Comparison of ENCODE assay signal across 1 cellular context in the genomic region with DNA sequence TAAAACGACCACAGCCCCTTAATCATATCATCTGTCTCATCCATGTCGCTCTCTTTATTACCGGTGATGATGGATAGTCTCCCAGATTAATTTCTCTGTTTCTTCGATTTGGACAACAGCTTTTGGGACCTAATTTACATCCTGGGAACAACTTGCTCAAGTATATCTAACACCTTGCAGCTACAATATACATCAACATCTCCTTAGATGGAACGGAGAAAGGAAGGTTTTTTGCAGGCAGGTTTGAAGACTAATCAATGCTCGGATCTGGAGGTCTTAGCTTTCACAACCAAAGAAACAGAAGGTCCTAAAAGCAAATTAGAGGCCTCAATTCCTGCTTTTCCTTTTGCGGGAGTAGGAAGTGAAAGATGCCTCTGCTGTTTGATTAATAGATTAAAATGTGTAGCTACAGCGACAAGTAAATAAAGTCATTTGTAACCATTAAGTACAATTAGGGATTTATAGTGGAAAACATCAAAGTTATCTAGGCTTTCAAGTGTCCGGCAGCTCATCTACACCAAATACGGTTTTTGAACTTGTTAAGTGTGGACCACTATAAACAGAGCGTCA.
TF ChIP-seq lines count a peak whose summit lies in the region.

No MANE protein-coding gene starts in this region.

TF ChIP-seq in GM23338, 12 proteins besides CTCF, POLR2A, EP300 and RAD21:
- TF ChIP-seq, protein P1, sequence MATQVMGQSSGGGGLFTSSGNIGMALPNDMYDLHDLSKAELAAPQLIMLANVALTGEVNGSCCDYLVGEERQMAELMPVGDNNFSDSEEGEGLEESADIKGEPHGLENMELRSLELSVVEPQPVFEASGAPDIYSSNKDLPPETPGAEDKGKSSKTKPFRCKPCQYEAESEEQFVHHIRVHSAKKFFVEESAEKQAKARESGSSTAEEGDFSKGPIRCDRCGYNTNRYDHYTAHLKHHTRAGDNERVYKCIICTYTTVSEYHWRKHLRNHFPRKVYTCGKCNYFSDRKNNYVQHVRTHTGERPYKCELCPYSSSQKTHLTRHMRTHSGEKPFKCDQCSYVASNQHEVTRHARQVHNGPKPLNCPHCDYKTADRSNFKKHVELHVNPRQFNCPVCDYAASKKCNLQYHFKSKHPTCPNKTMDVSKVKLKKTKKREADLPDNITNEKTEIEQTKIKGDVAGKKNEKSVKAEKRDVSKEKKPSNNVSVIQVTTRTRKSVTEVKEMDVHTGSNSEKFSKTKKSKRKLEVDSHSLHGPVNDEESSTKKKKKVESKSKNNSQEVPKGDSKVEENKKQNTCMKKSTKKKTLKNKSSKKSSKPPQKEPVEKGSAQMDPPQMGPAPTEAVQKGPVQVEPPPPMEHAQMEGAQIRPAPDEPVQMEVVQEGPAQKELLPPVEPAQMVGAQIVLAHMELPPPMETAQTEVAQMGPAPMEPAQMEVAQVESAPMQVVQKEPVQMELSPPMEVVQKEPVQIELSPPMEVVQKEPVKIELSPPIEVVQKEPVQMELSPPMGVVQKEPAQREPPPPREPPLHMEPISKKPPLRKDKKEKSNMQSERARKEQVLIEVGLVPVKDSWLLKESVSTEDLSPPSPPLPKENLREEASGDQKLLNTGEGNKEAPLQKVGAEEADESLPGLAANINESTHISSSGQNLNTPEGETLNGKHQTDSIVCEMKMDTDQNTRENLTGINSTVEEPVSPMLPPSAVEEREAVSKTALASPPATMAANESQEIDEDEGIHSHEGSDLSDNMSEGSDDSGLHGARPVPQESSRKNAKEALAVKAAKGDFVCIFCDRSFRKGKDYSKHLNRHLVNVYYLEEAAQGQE (IDR thresholded peaks at IDR 0.05; ENCODE audit: unreplicated experiment): no peak
- peak; percentile 59 for TF ChIP-seq EZH2 (IDR thresholded peaks at IDR 0.05; ENCODE audit: low read depth, unreplicated experiment)
